ENCODE assay signal across 8 cellular contexts in genomic region chr3:48899298-48899697, GRCh38. TPM values are rescaled to one million over a fixed set of nuclear protein-coding genes. Genes with fewer than 3 reads are reported as not detected.
DNase-seq lines count a peak whose midpoint lies in the region; TF ChIP-seq lines count a peak whose summit lies in the region.

No MANE protein-coding gene starts in this region.

- TF ChIP-seq CTCF in GM10248 (IDR thresholded peaks at IDR 0.05; ENCODE audit: control extremely low read depth, extremely low read depth, low read depth, missing control alignments), result no peak
- TF ChIP-seq CTCF in OCI-LY7 (conservative IDR thresholded peaks at IDR 0.05; ENCODE audit: low read length), result no peak
- TF ChIP-seq CTCF in colonic mucosa (IDR thresholded peaks at IDR 0.05), result no peak
- no peak for TF ChIP-seq CTCF in parathyroid adenoma (IDR thresholded peaks at IDR 0.05)

- peak overlapping the region; percentile 89 for H2AFZ ChIP-seq in OCI-LY7 (ENCODE audit: low read length)
- peak overlapping the region; percentile 94 for H2AFZ ChIP-seq in parathyroid adenoma

- H3K27me3 ChIP-seq in colonic mucosa (no peaks in the 10 kb centered on the region), parathyroid adenoma (ENCODE audit: control insufficient read depth, insufficient read depth, low read length) (no peaks in the 10 kb centered on the region)

- H3K79me2 ChIP-seq in OCI-LY7 (ENCODE audit: insufficient read depth, low read depth, low read length) (no peaks in the 10 kb centered on the region; the same call in 1 of the 2 replicates), parathyroid adenoma (peaks cover 2% of the 10 kb centered on the region)

- peak overlapping the region; percentile 42 for H3K4me2 ChIP-seq in OCI-LY7 (ENCODE audit: low read length)
- peak overlapping the region; percentile 71 for H3K4me2 ChIP-seq in parathyroid adenoma (ENCODE audit: low read length)

- no peaks in the 10 kb centered on the region for H3K9me2 ChIP-seq in OCI-LY7 (ENCODE audit: insufficient read depth, low read length)

- H3K4me3 ChIP-seq in OCI-LY7 (ENCODE audit: low read depth, low read length, poor library complexity, severe bottlenecking), result peak overlapping the region; percentile 85
- H3K4me3 ChIP-seq in colonic mucosa, result peak overlapping the region; percentile 71
- peak overlapping the region; percentile 79 for H3K4me3 ChIP-seq in parathyroid adenoma (ENCODE audit: low read depth, low read length)

- no TSS peak for BruUV-seq in OCI-LY7 (replicated peaks; lab: Mats Ljungman, UMichigan)

- H3K9ac ChIP-seq in colonic mucosa (ENCODE audit: low read depth in 2 of 2, low read length in 2 of 2), result peak overlapping the region; percentile 24 to 32
- H3K9ac ChIP-seq in parathyroid adenoma, result no peak overlapping the region

- H3K27ac ChIP-seq in OCI-LY7 (ENCODE audit: low read depth, low read length, poor library complexity, severe bottlenecking) (peak overlapping the region; percentile 36), colonic mucosa (peak overlapping the region; percentile 81), parathyroid adenoma (peak overlapping the region; percentile 68)

- peaks cover 43% of the 10 kb centered on the region for H3K4me1 ChIP-seq in OCI-LY7 (ENCODE audit: insufficient read depth, low read length, poor library complexity, severe bottlenecking)
- H3K4me1 ChIP-seq in colonic mucosa, result peaks cover 11% of the 10 kb centered on the region
- H3K4me1 ChIP-seq in parathyroid adenoma, result peaks cover 12% of the 10 kb centered on the region

- CTCF ChIA-PET in GM10248 (lab: Yijun Ruan, JAX) (interaction anchor here (1.1 to 1.6 kb wide), 3 partner anchors 13 to 21 kb away, joined by 3 to 6 read pairs (median 3); partner anchors contain the start of gene ARIH2), OCI-LY7 (lab: Charles Lee; ENCODE audit: unreplicated experiment) (no interaction called here)

- no peaks in the 10 kb centered on the region for H4K20me1 ChIP-seq in OCI-LY7 (ENCODE audit: insufficient read depth, low read length)

- H3K36me3 ChIP-seq in OCI-LY7 (ENCODE audit: insufficient read depth, low read length), result no peaks in the 10 kb centered on the region
- no peaks in the 10 kb centered on the region for H3K36me3 ChIP-seq in colonic mucosa
- H3K36me3 ChIP-seq in parathyroid adenoma (ENCODE audit: control insufficient read depth, insufficient read depth, low read length), result no peaks in the 10 kb centered on the region

- POLR2A ChIA-PET in GM10248 (lab: Yijun Ruan, JAX), result interaction anchor here (1.3 kb wide), 1 partner anchor 20 kb away, joined by 4 read pairs; the partner anchor contains the start of gene ARIH2
- POLR2A ChIA-PET in OCI-LY7 (lab: Charles Lee), result interaction anchor here (0.5 to 2.1 kb wide), 4 partner anchors 17 to 453 kb away, joined by 3 to 10 read pairs (median 5); no protein-coding TSS in a partner anchor

- DNase-seq in GM10248 (ENCODE audit: extremely low spot score) (peak; percentile 22), OCI-LY7 (ENCODE audit: low spot score) (no peak), colonic mucosa (no peak), NCI-H2029 treated with DMSO at 0.1 percent for 48 hours (lab: John Stamatoyannopoulos, UW) (no peak), inferior parietal cortex (ENCODE audit: extremely low spot score) (no peak), EL (no peak), NCI-H2107 treated with DMSO at 0.1 percent for 48 hours (lab: John Stamatoyannopoulos, UW; ENCODE audit: unreplicated experiment) (no peak)

- intact Hi-C loops in OCI-LY7 (cut with micrococcal nuclease; ENCODE audit: unreplicated experiment) (no loop called here), colonic mucosa (cut with DNase I) (no loop called here)

- no peaks in the 10 kb centered on the region for H3K9me3 ChIP-seq in OCI-LY7 (ENCODE audit: low read length)
- H3K9me3 ChIP-seq in colonic mucosa, result no peaks in the 10 kb centered on the region
- H3K9me3 ChIP-seq in parathyroid adenoma (ENCODE audit: control insufficient read depth, low read length), result no peaks in the 10 kb centered on the region

RNA-seq across cellular contexts. Expression of gene SLC25A20, which starts 0.6 kb away (rescaled TPM):
- 20.9 and 21.3 TPM in 2 replicates for total RNA-seq in OCI-LY7 (2014; rRNA removed; shearing (Covaris generic))
- total RNA-seq in OCI-LY7 (2022) (19.1 and 20.1 TPM in 2 replicates), colonic mucosa (10 to 100 TPM; 28.6 to 31.5 TPM)

RNA-seq across cellular contexts. Expression of gene ARIH2, which starts 19.3 kb away (rescaled TPM):
- total RNA-seq in OCI-LY7 (2014; rRNA removed; shearing (Covaris generic)), result 121 and 124 TPM in 2 replicates
- total RNA-seq in OCI-LY7 (2022) (113 and 131 TPM in 2 replicates), colonic mucosa (10 to 100 TPM; 55.6 to 77.4 TPM)

RNA-seq across cellular contexts. Expression of gene PRKAR2A, which starts 51.6 kb away (rescaled TPM):
- total RNA-seq in OCI-LY7 (2014; rRNA removed; shearing (Covaris generic)), result 13.8 and 16.0 TPM in 2 replicates
- total RNA-seq in OCI-LY7 (2022) (19.6 and 22.4 TPM in 2 replicates), colonic mucosa (100 to 1,000 TPM in 1 of 2 donors, 10 to 100 TPM in 1; 66.8 to 117 TPM)
